In the genomic region with DNA sequence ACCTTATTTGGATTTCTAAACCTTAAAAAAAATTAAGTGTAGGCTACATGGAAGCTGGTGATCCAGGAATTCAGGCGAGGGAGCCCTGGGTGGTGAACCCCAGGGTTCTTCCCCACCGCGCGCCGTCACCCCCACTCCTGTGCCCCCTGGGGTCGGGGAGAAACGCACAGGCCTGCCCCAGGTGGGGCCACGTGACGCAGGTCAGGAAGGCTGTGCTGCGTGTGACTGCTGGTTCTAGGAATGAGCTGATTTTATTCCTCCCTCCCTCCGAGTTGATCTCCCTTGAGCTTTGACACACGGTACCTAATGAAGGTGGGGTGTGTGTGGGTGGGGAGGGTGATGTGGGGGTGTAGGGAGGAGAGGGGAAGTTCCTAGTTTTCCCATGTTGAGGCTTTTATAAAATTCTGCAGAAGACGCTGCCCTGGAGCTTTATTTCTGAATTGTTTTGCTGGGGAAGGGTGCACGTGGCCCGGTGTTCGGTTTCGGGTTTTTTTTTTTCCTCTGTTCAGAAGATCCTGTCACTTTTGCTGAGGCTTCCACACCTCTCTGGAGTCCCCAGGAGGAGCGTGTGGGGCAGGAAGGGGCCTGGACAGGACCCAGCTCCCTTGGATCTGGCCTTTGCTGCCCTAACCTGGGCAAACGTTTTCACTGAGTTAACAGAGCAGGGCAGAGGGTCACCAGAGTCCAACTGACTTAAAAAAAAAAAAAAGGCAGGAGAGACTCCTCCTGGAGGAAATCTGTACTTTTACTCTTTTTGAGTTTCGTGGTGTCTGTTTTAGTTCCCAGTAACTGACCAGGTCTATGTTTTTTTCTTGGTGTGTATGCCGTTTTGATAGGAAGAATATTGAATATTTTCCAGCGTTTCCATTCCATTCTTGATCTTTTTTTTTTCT, we compare ENCODE assay signal across 8 cellular contexts. TPM values are rescaled to one million over a fixed set of nuclear protein-coding genes. Genes with fewer than 3 reads are reported as not detected.
DNase-seq lines count a peak whose midpoint lies in the region; ATAC-seq, FAIRE-seq and TF ChIP-seq lines count a peak whose summit lies in the region.

No MANE protein-coding gene starts in this region.

- H3K27me3 ChIP-seq in BJ (ENCODE audit: control insufficient read depth, insufficient read depth, low read length): no peaks in the 10 kb centered on the region
- H3K27me3 ChIP-seq in GM12878 (replicated peaks in 1 of 2; ENCODE audit: control insufficient read depth in 2 of 2, insufficient read depth in 2 of 2, low read length in 1 of 2): no peaks in the 10 kb centered on the region

- peak overlapping the region; percentile 82 for H3K4me2 ChIP-seq in GM12878 (ENCODE audit: control insufficient read depth, insufficient read depth)

- CTCF ChIA-PET in BJ (lab: Yijun Ruan, JAX): interaction anchor here (0.8 to 1.9 kb wide), 9 partner anchors 11 to 312 kb away, joined by 3 to 7 read pairs (median 4); no protein-coding TSS in a partner anchor
- CTCF ChIA-PET in GM12878 (lab: Yijun Ruan, JAX): interaction anchor here (0.6 to 5.1 kb wide), 18 partner anchors 12 to 186 kb away, joined by 3 to 52 read pairs (median 3); no protein-coding TSS in a partner anchor

- H3K27ac ChIP-seq in GM12878 (ENCODE audit: control insufficient read depth, insufficient read depth): peak overlapping the region; percentile 97

- RAD21 ChIA-PET in GM12878 (lab: Charles Lee; ENCODE audit: unreplicated experiment): interaction anchor here (0.6 to 4.5 kb wide), 13 partner anchors 11 to 352 kb away, joined by 3 to 85 read pairs (median 4); partner anchors contain the start of gene GSE1

- peak overlapping the region; percentile 76 for H3K4me3 ChIP-seq in BJ (ENCODE audit: low read depth, low read length)
- H3K4me3 ChIP-seq in GM12878: peak overlapping the region; percentile 95

- H3K9ac ChIP-seq in GM12878 (ENCODE audit: control insufficient read depth, insufficient read depth, low read length): peak overlapping the region; percentile 83

- DNase-seq in BJ (ENCODE audit: low read depth) (no peak), RCC 7860 (ENCODE audit: low spot score) (peak; percentile 20), GM12878 (ENCODE audit: low read depth, low spot score) (no peak), kidney tubule cell (ENCODE audit: low spot score) (peak; percentile 55), iPS-NIHi11 (ENCODE audit: low spot score) (no peak), GM03348 (ENCODE audit: low spot score) (no peak)
- peak; percentile 57 to 62 for DNase-seq in stimulated activated CD8-positive, alpha-beta memory T cell treated with anti-CD3 and anti-CD28 coated beads, Interleukin-7, amount 100 ng/mL, for 4 hours (ENCODE audit: low read depth in 2 of 2)

- BruUV-seq in GM12878 (replicated peaks; lab: Mats Ljungman, UMichigan): no TSS peak

- FAIRE-seq in RCC 7860 (lab: Jason Lieb, UNC) (no peak), GM12878 (lab: Jason Lieb, UNC) (peak; percentile 77)

- peak; percentile 20; the same call in 1 of the 2 replicates for TF ChIP-seq CTCF in BJ (IDR thresholded peaks at IDR 0.05; ENCODE audit: insufficient read depth, low read depth, low read length)
- TF ChIP-seq CTCF in GM12878 (IDR thresholded peaks at IDR 0.05 in 2 of 3, conservative IDR thresholded peaks at IDR 0.05 in 1 of 3; ENCODE audit: control insufficient read depth in 2 of 3, extremely low read depth in 1 of 3, insufficient read depth in 1 of 3, low read depth in 3 of 3, low read length in 3 of 3): no peak

- ATAC-seq in GM21737 (IDR thresholded peaks at IDR 0.05; ENCODE audit: unreplicated experiment): peak; percentile 13
- ATAC-seq in GM12878: peak; percentile 8

- 0 out of 2 replicates have a peak, but pooled peaks have one; percentile 17 for TF ChIP-seq POLR2A in GM12878 (IDR thresholded peaks at IDR 0.05; ENCODE audit: low read depth, low read length)

- H3K9me3 ChIP-seq in GM12878 (replicated peaks; ENCODE audit: control insufficient read depth, insufficient read depth, low read length): no peaks in the 10 kb centered on the region

- POLR2A ChIA-PET in BJ (lab: Charles Lee) (interaction anchor here (0.6 to 0.7 kb wide), 2 partner anchors 502 to 587 kb away, joined by 3 read pairs; no protein-coding TSS in a partner anchor), GM12878 (lab: Charles Lee) (interaction anchor here (0.5 to 4.2 kb wide), 9 partner anchors 12 to 966 kb away, joined by 3 to 53 read pairs (median 4); partner anchors contain the start of gene GSE1)

- SMC1A ChIA-PET in GM12878 (lab: Charles Lee; ENCODE audit: uncharacterized antibody, unreplicated experiment): interaction anchor here (1.0 to 4.2 kb wide), 11 partner anchors 12 to 952 kb away, joined by 3 to 73 read pairs (median 4); partner anchors contain the start of gene GSE1

- in situ Hi-C loops in GM12878 (cut with MboI): loop anchor here (10.0 to 25.0 kb wide), 2 partner anchors 447 to 945 kb away; partner anchors contain the start of gene COTL1

- no peak for TF ChIP-seq EP300 in GM12878 (IDR thresholded peaks at IDR 0.05; ENCODE audit: borderline replicate concordance in 1 of 2, control insufficient read depth in 1 of 2, low read depth in 2 of 2, low read length in 2 of 2)

- WGBS in GM12878 (ENCODE audit: insufficient coverage, insufficient replicate concordance, low lambda C conversion rate, missing lambda C conversion rate): 4% methylated on average over 21 of the region's 22 CpGs

- H3K79me2 ChIP-seq in GM12878 (ENCODE audit: control insufficient read depth, insufficient read depth, low read length): peaks cover 74% of the 10 kb centered on the region

- intact Hi-C loops in GM12878 (cut with micrococcal nuclease; ENCODE audit: unreplicated experiment): loop anchor here (5.0 to 10.0 kb wide), 2 partner anchors 113 to 200 kb away; no protein-coding TSS in a partner anchor

- H3K36me3 ChIP-seq in BJ (ENCODE audit: control insufficient read depth, insufficient read depth, low read length): no peaks in the 10 kb centered on the region
- H3K36me3 ChIP-seq in GM12878 (ENCODE audit: control insufficient read depth in 2 of 2, insufficient read depth in 2 of 2, low read length in 1 of 2): no peaks in the 10 kb centered on the region

- TF ChIP-seq RAD21 in GM12878 (IDR thresholded peaks at IDR 0.05; ENCODE audit: insufficient read depth, low read depth, low read length): no peak

- peaks cover 15% of the 10 kb centered on the region for H3K4me1 ChIP-seq in GM12878 (ENCODE audit: control insufficient read depth, insufficient read depth, low read length)

- peak overlapping the region; percentile 26; the same call in 1 of the 2 replicates for H2AFZ ChIP-seq in GM12878 (ENCODE audit: control insufficient read depth, low read depth, low read length)

- peaks cover 12% of the 10 kb centered on the region; the same call in 1 of the 2 replicates for H4K20me1 ChIP-seq in GM12878 (ENCODE audit: control insufficient read depth, insufficient read depth)

TF ChIP-seq in GM12878, 131 proteins besides CTCF, POLR2A, EP300 and RAD21 (continues in another document):
- TF ChIP-seq TBL1XR1 (IDR thresholded peaks at IDR 0.05; ENCODE audit: low read depth, low read length): 0 out of 2 replicates have a peak, but pooled peaks have one; percentile 8
- TF ChIP-seq, protein P1, sequence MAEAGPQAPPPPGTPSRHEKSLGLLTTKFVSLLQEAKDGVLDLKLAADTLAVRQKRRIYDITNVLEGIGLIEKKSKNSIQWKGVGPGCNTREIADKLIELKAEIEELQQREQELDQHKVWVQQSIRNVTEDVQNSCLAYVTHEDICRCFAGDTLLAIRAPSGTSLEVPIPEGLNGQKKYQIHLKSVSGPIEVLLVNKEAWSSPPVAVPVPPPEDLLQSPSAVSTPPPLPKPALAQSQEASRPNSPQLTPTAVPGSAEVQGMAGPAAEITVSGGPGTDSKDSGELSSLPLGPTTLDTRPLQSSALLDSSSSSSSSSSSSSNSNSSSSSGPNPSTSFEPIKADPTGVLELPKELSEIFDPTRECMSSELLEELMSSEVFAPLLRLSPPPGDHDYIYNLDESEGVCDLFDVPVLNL (IDR thresholded peaks at IDR 0.05; ENCODE audit: low read depth, low read length): no peak
- TF ChIP-seq BCL11A (IDR thresholded peaks at IDR 0.05; ENCODE audit: low read depth, low read length): no peak
- no peak for TF ChIP-seq CHD2 (IDR thresholded peaks at IDR 0.05; ENCODE audit: borderline replicate concordance, low read depth, low read length)
- no peak for TF ChIP-seq ZBTB33 (IDR thresholded peaks at IDR 0.05)
- no peak for TF ChIP-seq HCFC1 (IDR thresholded peaks at IDR 0.05; ENCODE audit: low read length)

RNA-seq across cellular contexts. Expression of gene GSE1, which starts 55.8 kb away (rescaled TPM):
- polyA plus RNA-seq in BJ (2011; rRNA removed) (14.8 and 16.2 TPM in 2 replicates), GM12878 (2011; rRNA removed) (16.1 and 19.8 TPM in 2 replicates), GM12878 (2014; fragmentation: Illumina TruSeq; extraction: Trizol) (27.1 and 31.1 TPM in 2 replicates), GM12878 (2014; fragmentation: Nextera tagmentation; extraction: Ambion mirVana) (1 to 10 TPM; 4.6 to 5.1 TPM), GM12878 (2014; rRNA removed) (26.8 and 28.1 TPM in 2 replicates), GM12878 (2016; fragmentation: Nextera tagmentation; extraction: Ambion mirVana) (10 to 100 TPM; 14.6 to 17.3 TPM)
- polyA minus RNA-seq in BJ (2011; rRNA and poly(A)+ RNA removed): 14.0 and 19.3 TPM in 2 replicates
- 259 and 283 TPM in 2 replicates for total RNA-seq in GM12878 (2013; cell fraction: nucleolus; rRNA removed)
- total RNA-seq in GM12878 (2014; rRNA removed) (19.1 and 19.2 TPM in 2 replicates), GM12878 (2014; rRNA removed; fragmentation: Illumina TruSeq; extraction: Trizol) (11.9 and 12.3 TPM in 2 replicates), GM12878 (2021) (49.8 and 58.7 TPM in 2 replicates)
- 11.7 TPM for polyA plus RNA-seq in GM12878 (2011; ENCODE audit: low read depth)
- polyA plus RNA-seq in GM12878 (2011; cell fraction: cytosol; rRNA removed): 15.1 and 20.5 TPM in 2 replicates
- 112 and 143 TPM in 2 replicates for polyA plus RNA-seq in GM12878 (2011; cell fraction: nucleus; rRNA removed)
- 23.5 and 23.9 TPM in 2 replicates for polyA plus RNA-seq in GM12878 (2012)
- polyA minus RNA-seq in GM12878 (2011; rRNA and poly(A)+ RNA removed): 22.6 and 35.7 TPM in 2 replicates
- polyA minus RNA-seq in GM12878 (2011; cell fraction: cytosol; rRNA and poly(A)+ RNA removed): 19.0 and 21.0 TPM in 2 replicates
- polyA minus RNA-seq in GM12878 (2011; cell fraction: nucleus; rRNA and poly(A)+ RNA removed): 33.7 and 54.0 TPM in 2 replicates

Comparison
In these comparisons a context has a peak if more than half of its experiments do, and no peak if none do; other contexts are left out.
1. DNase-seq: peak in RCC 7860 (single experiment), kidney tubule cell (single experiment) and stimulated activated CD8-positive, alpha-beta memory T cell treated with anti-CD3 and anti-CD28 coated beads, Interleukin-7, amount 100 ng/mL, for 4 hours (2 of 2); none in BJ (single experiment), GM12878 (single experiment), iPS-NIHi11 (single experiment) and GM03348 (single experiment).